1 cellular context compared by ENCODE assay signal in the genomic region with DNA sequence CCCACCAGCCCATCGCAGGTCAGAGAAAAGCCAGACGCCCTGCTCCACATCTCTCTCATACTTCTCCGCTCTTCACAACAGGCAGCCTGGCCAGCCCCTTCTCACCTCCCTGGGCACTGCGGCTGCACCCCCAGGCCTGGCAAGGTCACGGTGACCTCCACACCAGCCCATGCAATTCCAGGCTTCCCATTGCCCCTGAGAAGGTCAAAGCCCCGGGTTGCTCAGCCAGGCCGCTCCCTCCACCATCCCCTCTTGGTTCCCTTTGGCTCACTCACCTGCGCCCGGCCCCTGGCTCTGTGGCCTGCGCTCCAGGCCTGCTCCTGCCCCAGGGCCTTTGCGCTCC.
TF ChIP-seq lines count a peak whose summit lies in the region.

No MANE protein-coding gene starts in this region.

TF ChIP-seq in H1, 55 proteins besides CTCF, POLR2A, EP300 and RAD21:
- TF ChIP-seq ZNF274 (IDR thresholded peaks at IDR 0.05; ENCODE audit: borderline replicate concordance, extremely low read depth, low read length), result no peak
TF ChIP-seq in H1: peak in this region for 0.
